24 cellular contexts compared by ENCODE assay signal in the genomic region with DNA sequence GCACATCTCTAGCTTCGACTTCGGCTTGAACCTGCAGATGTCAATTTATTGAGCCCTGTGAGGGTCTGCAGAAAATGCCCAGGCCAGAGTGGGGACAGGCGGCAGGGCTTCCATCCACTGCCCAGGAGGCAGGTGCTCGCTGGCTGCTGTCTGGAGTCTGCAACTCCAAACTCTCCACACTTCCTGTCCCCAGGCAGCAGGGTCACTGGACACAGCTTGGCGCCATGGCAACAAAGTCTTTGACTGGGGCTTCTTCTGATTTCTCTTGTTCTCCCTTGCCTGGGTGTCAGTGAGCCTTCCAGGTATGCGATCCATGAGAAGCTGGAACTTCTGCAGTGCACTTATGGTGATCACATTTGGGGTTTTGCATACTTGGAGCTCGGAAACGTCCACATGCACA. TPM values are rescaled to one million over a fixed set of nuclear protein-coding genes. Genes with fewer than 3 reads are reported as not detected.
"Had no signal": no experiment of that assay in that cellular context is flagged by ENCODE, and none has a peak within 500 bp of the region (broad histone marks: within the 10 kb centered on the region; RNA-seq: fewer than 3 reads in every experiment).

No MANE protein-coding gene starts in this region.

- ATAC-seq: activated CD8-positive, alpha-beta T cell treated with anti-CD3 and anti-CD28 coated beads for 36 hours; mucosa of descending colon; stimulated activated naive B cell treated with anti-CD40 and anti-IgM and Interleukin-4, amounts not matched to agents 10 μg/mL and 1 μg/mL and 100 μg/mL, for 72 hours had no signal

- H3K4me1 Mint-ChIP-seq: activated CD4-positive, alpha-beta T cell treated with anti-CD3 and anti-CD28 coated beads, Interleukin-2, amount 10 ng/mL, durations not matched to agents 7 days and 5 days; naive B cell; stimulated activated naive B cell treated with anti-CD40 and anti-IgM and Interleukin-4, amounts not matched to agents 10 μg/mL and 1 μg/mL and 100 μg/mL, for 72 hours had no signal

- H3K9me3 ChIP-seq: adrenal gland, ascending aorta, mucosa of descending colon, sigmoid colon, transverse colon, uterus had no signal

- H3K9me3 Mint-ChIP-seq: activated CD4-positive, alpha-beta T cell treated with anti-CD3 and anti-CD28 coated beads, Interleukin-2, amount 10 ng/mL, durations not matched to agents 7 days and 5 days; activated CD8-positive, alpha-beta T cell treated with anti-CD3 and anti-CD28 coated beads for 36 hours; neural crest cell had no signal

- H3K4me3 Mint-ChIP-seq: activated CD4-positive, alpha-beta T cell treated with anti-CD3 and anti-CD28 coated beads, Interleukin-2, amount 10 ng/mL, durations not matched to agents 7 days and 5 days; activated CD8-positive, alpha-beta T cell treated with anti-CD3 and anti-CD28 coated beads for 36 hours; activated naive CD8-positive, alpha-beta T cell; naive B cell; neural crest cell; stimulated activated naive B cell treated with anti-CD40 and anti-IgM and Interleukin-4, amounts not matched to agents 10 μg/mL and 1 μg/mL and 100 μg/mL, for 72 hours had no signal

- H3K27ac Mint-ChIP-seq: activated CD4-positive, alpha-beta T cell treated with anti-CD3 and anti-CD28 coated beads, Interleukin-2, amount 10 ng/mL, durations not matched to agents 7 days and 5 days; activated CD8-positive, alpha-beta T cell treated with anti-CD3 and anti-CD28 coated beads for 36 hours; activated naive CD8-positive, alpha-beta T cell; naive B cell; stimulated activated naive B cell treated with anti-CD40 and anti-IgM and Interleukin-4, amounts not matched to agents 10 μg/mL and 1 μg/mL and 100 μg/mL, for 72 hours had no signal

- H3K27ac ChIP-seq: adrenal gland, ascending aorta, brain microvascular endothelial cell, esophagus muscularis mucosa, sigmoid colon, transverse colon, uterus had no signal

- H3K4me1 ChIP-seq: adrenal gland, ascending aorta, esophagus muscularis mucosa, sigmoid colon, transverse colon, uterus had no signal

- H3K27me3 ChIP-seq: ascending aorta, brain microvascular endothelial cell, sigmoid colon, uterus had no signal

- H3K36me3 ChIP-seq: adrenal gland, ascending aorta, brain microvascular endothelial cell, esophagus muscularis mucosa, sigmoid colon, transverse colon, uterus had no signal

- H3K36me3 Mint-ChIP-seq: activated naive CD8-positive, alpha-beta T cell; naive B cell; stimulated activated naive B cell treated with anti-CD40 and anti-IgM and Interleukin-4, amounts not matched to agents 10 μg/mL and 1 μg/mL and 100 μg/mL, for 72 hours had no signal

- H3K4me3 ChIP-seq: adrenal gland, ascending aorta, esophagus muscularis mucosa, mucosa of descending colon, sigmoid colon, transverse colon, uterus had no signal

- DNase-seq: activated CD4-positive, alpha-beta T cell treated with anti-CD3 and anti-CD28 coated beads, Interleukin-2, amount 10 ng/mL, durations not matched to agents 7 days and 5 days; activated CD8-positive, alpha-beta T cell treated with anti-CD3 and anti-CD28 coated beads for 36 hours; activated gamma-delta T cell treated with Interleukin-2 at 50 U/mL for 16 hours; activated T-cell treated with anti-CD3 and anti-CD28 coated beads, Interleukin-2, amount 50 U/mL, for 1 hour; adrenal gland; brain microvascular endothelial cell; caudate nucleus; dermis blood vessel endothelial cell; effector memory CD4-positive, alpha-beta T cell; hippocampal formation; mucosa of descending colon; naive B cell; sigmoid colon; stimulated activated CD4-positive, alpha-beta T cell treated with anti-CD3 and anti-CD28 coated beads, Interleukin-2, amount 100 ng/mL, for 48 hours; stimulated activated CD8-positive, alpha-beta memory T cell treated with anti-CD3 and anti-CD28 coated beads, Interleukin-4, amount 100 ng/mL, for 48 hours; stimulated activated naive B cell treated with anti-CD40 and anti-IgM and Interleukin-4, amounts not matched to agents 10 μg/mL and 1 μg/mL and 100 μg/mL, for 72 hours; T-helper 9 cell; transverse colon; uterus had no signal

RNA-seq across cellular contexts. Expression of a gene that starts 33.5 kb away (rescaled TPM):
- total RNA-seq: activated CD8-positive, alpha-beta T cell treated with anti-CD3 and anti-CD28 coated beads for 36 hours; neural crest cell; osteoblast had no signal
